ENCODE assay signal across 1 cellular context in the genomic region with DNA sequence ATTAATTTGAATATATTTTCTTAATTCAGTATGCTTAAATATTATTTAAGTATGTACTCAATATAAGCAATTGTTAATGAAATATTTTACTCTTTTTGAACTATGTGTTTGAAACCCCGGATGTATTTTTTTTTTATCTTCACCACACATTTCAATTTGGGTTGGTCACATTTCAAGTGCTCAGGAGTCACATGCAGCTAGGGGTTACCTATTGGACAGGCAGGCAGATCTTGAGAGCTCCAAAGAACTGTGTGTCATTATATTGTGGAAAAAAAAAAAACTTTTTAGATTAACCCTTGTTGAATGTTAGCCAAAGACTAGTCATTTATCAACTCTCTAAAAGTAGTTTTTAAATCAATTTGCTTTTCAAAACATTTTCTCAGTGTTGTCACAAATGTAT.
TF ChIP-seq lines count a peak whose summit lies in the region.

No MANE protein-coding gene starts in this region.

TF ChIP-seq in GM12878, 131 proteins besides CTCF, POLR2A, EP300 and RAD21:
- TF ChIP-seq KAT2A (conservative IDR thresholded peaks at IDR 0.05; ENCODE audit: control insufficient read depth, low read depth, low read length) (no peak), ZNF384 (IDR thresholded peaks at IDR 0.05; ENCODE audit: borderline replicate concordance, low read depth, low read length) (no peak), CHD1 (IDR thresholded peaks at IDR 0.05; ENCODE audit: low read depth, low read length) (no peak), SMARCA5 (IDR thresholded peaks at IDR 0.05) (no peak), ZBTB4 (CRISPR knock-in tag; IDR thresholded peaks at IDR 0.05) (no peak), EZH2 (IDR thresholded peaks at IDR 0.05; ENCODE audit: borderline replicate concordance, control insufficient read depth, low read depth, low read length) (no peak), MTA2 (IDR thresholded peaks at IDR 0.05; ENCODE audit: low read depth) (no peak), RCOR1 (conservative IDR thresholded peaks at IDR 0.05; ENCODE audit: low read depth, low read length) (no peak)
